In genomic region chr12:78863482-78864427, GRCh38 we compare ENCODE assay signal across 8 cellular contexts. TPM values are rescaled to one million over a fixed set of nuclear protein-coding genes. Genes with fewer than 3 reads are reported as not detected.
DNase-seq lines count a peak whose midpoint lies in the region; ATAC-seq, FAIRE-seq and TF ChIP-seq lines count a peak whose summit lies in the region.

No MANE protein-coding gene starts in this region.

- no peaks in the 10 kb centered on the region for H3K9me3 ChIP-seq in endodermal cell (ENCODE audit: control insufficient read depth, low read length)

- FAIRE-seq in GM19239 (lab: Jason Lieb, UNC): peak; percentile 77

- TF ChIP-seq CTCF in endodermal cell (conservative IDR thresholded peaks at IDR 0.05) (no peak), mesothelial cell of epicardium (IDR thresholded peaks at IDR 0.05; ENCODE audit: unreplicated experiment) (no peak)

- H3K27me3 Mint-ChIP-seq in endodermal cell (ENCODE audit: insufficient read depth): peaks cover 25% of the 10 kb centered on the region
- H3K27me3 Mint-ChIP-seq in mesothelial cell of epicardium (ENCODE audit: low read depth): peaks cover 32% of the 10 kb centered on the region

- no peaks in the 10 kb centered on the region for H3K36me3 Mint-ChIP-seq in endodermal cell (ENCODE audit: low read depth)
- no peaks in the 10 kb centered on the region for H3K36me3 Mint-ChIP-seq in mesothelial cell of epicardium

- 0% methylated on average over 3 to 41 of the region's 41 CpGs for WGBS in endodermal cell (ENCODE audit: insufficient coverage in 1 of 2, insufficient read length in 1 of 2), 2 experiments

- no peak overlapping the region for H3K27ac ChIP-seq in endodermal cell (ENCODE audit: low read depth, low read length)

- H3K9me3 Mint-ChIP-seq in endodermal cell (no peaks in the 10 kb centered on the region), mesothelial cell of epicardium (no peaks in the 10 kb centered on the region)

- peak overlapping the region; percentile 84 for H3K4me3 Mint-ChIP-seq in endodermal cell
- peak overlapping the region; percentile 89 for H3K4me3 Mint-ChIP-seq in mesothelial cell of epicardium

- H3K4me3 ChIP-seq in endodermal cell (ENCODE audit: low read length): peak overlapping the region; percentile 84

- H3K9ac ChIP-seq in endodermal cell (ENCODE audit: extremely low read depth, low read length, poor library complexity, severe bottlenecking): peak overlapping the region; percentile 56

- peak; percentile 44 for ATAC-seq in HG03442 (IDR thresholded peaks at IDR 0.05; ENCODE audit: unreplicated experiment)

- no peaks in the 10 kb centered on the region for H3K36me3 ChIP-seq in endodermal cell (ENCODE audit: control insufficient read depth, insufficient read depth, low read length)

- DNase-seq in AG08396 (ENCODE audit: low spot score) (peak; percentile 55), GM19239 (ENCODE audit: insufficient read length, low spot score) (no peak), NCI-H82 treated with DMSO at 0.1 percent for 48 hours (lab: John Stamatoyannopoulos, UW; ENCODE audit: unreplicated experiment) (peak; percentile 90), endodermal cell (peak; percentile 96), mesothelial cell of epicardium (ENCODE audit: low spot score in 2 of 2, unreplicated experiment in 2 of 2) (peak; percentile 27 to 64)
- DNase-seq in stimulated activated naive CD4-positive, alpha-beta T cell (lab: John Stamatoyannopoulos, UW): no peak
- no peak for DNase-seq in stimulated activated CD4-positive, alpha-beta T cell treated with anti-CD3 and anti-CD28 coated beads, Interleukin-4, amount 100 ng/mL, for 1 hour

- no peaks in the 10 kb centered on the region for H3K4me1 ChIP-seq in endodermal cell (ENCODE audit: control insufficient read depth, insufficient read depth, low read length)

- H3K27ac Mint-ChIP-seq in endodermal cell: peak overlapping the region; percentile 91
- H3K27ac Mint-ChIP-seq in mesothelial cell of epicardium: peak overlapping the region; percentile 96

- peaks cover 23% of the 10 kb centered on the region for H3K27me3 ChIP-seq in endodermal cell (ENCODE audit: control insufficient read depth, insufficient read depth, low read length, poor library complexity, severe bottlenecking)

- H3K4me1 Mint-ChIP-seq in endodermal cell: no peaks in the 10 kb centered on the region
- peaks cover 23% of the 10 kb centered on the region for H3K4me1 Mint-ChIP-seq in mesothelial cell of epicardium

RNA-seq across cellular contexts. Expression of gene SYT1, which starts 0.8 kb away (rescaled TPM):
- total RNA-seq in endodermal cell (10 to 100 TPM in 1 of 2 donors, 1 to 10 TPM in 1; 6.8 to 10.7 TPM), mesothelial cell of epicardium (13.6 to 15.4 TPM (median 15.3 TPM) in 3 replicates)
- polyA plus RNA-seq in endodermal cell (2013, experiment 1 of 2): 21.1 TPM
- 19.2 TPM for polyA plus RNA-seq in endodermal cell (2013, experiment 2 of 2)

Comparison
In these comparisons a context has a peak if more than half of its experiments do, and no peak if none do; other contexts are left out.
1. DNase-seq: peak in AG08396 (single experiment), NCI-H82 treated with DMSO at 0.1 percent for 48 hours (single experiment), endodermal cell (single experiment) and mesothelial cell of epicardium (2 of 2); none in GM19239 (single experiment), stimulated activated naive CD4-positive, alpha-beta T cell (0 of 6) and stimulated activated CD4-positive, alpha-beta T cell treated with anti-CD3 and anti-CD28 coated beads, Interleukin-4, amount 100 ng/mL, for 1 hour (single experiment).